In genomic region chr20:61252601-61253263, GRCh38 we compare ENCODE assay signal across 9 cellular contexts. TPM values are rescaled to one million over a fixed set of nuclear protein-coding genes. Genes with fewer than 3 reads are reported as not detected.
DNase-seq lines count a peak whose midpoint lies in the region; ATAC-seq and TF ChIP-seq lines count a peak whose summit lies in the region.
"Had no signal": no experiment of that assay in that cellular context is flagged by ENCODE, and none has a peak within 500 bp of the region (broad histone marks: within the 10 kb centered on the region; RNA-seq: fewer than 3 reads in every experiment).

No MANE protein-coding gene starts in this region.

- intact Hi-C loops in dorsolateral prefrontal cortex (cut with DNase I), result loop anchor here in 1 of 2 donors (10.0 kb wide), 1 partner anchor 1198 kb away; no protein-coding TSS in a partner anchor
- intact Hi-C loops in vagina (cut with DNase I), result no loop called here

- no peak overlapping the region for H3K27ac Mint-ChIP-seq in stimulated activated naive CD8-positive, alpha-beta T cell treated with anti-CD3 and anti-CD28 coated beads, Interleukin-15, amount 100 ng/mL, for 72 hours
- no peak overlapping the region for H3K27ac Mint-ChIP-seq in immature natural killer cell

- no peaks in the 10 kb centered on the region for H3K36me3 ChIP-seq in vagina

- no peak for DNase-seq in stimulated activated naive CD8-positive, alpha-beta T cell treated with anti-CD3 and anti-CD28 coated beads, Interleukin-15, amount 100 ng/mL, for 72 hours
- DNase-seq in stimulated activated naive CD8-positive, alpha-beta T cell treated with anti-CD3 and anti-CD28 coated beads, Interleukin-15, Interleukin-2, amounts not matched to agents 100 U/mL and 50 U/mL, for 24 hours, result no peak
- DNase-seq in dorsolateral prefrontal cortex (peak in 2 of 10 donors; percentile 14 to 29), left kidney (ENCODE audit: low read depth, low spot score) (peak; percentile 58), vagina (ENCODE audit: extremely low spot score in 2 of 2) (no peak), immature natural killer cell (no peak), SKM-1 treated with dmso at 0.1 percent for 144 hours (lab: John Stamatoyannopoulos, UW; ENCODE audit: unreplicated experiment) (no peak)
- DNase-seq: DND-41 had no signal

- H3K27me3 Mint-ChIP-seq in stimulated activated naive CD8-positive, alpha-beta T cell treated with anti-CD3 and anti-CD28 coated beads, Interleukin-15, amount 100 ng/mL, for 72 hours, result peaks cover 79% of the 10 kb centered on the region
- peaks cover 8 to 25% (median 20%) of the 10 kb centered on the region in 3 donors for H3K27me3 Mint-ChIP-seq in immature natural killer cell (ENCODE audit: low read depth in 3 of 3)

- H3K9me3 ChIP-seq in vagina, result no peaks in the 10 kb centered on the region

- H3K27me3 ChIP-seq in dorsolateral prefrontal cortex (peaks cover 0 to 39% (median 5%) of the 10 kb centered on the region in 45 donors), vagina (peaks cover 28% of the 10 kb centered on the region)

- peaks cover 7% of the 10 kb centered on the region for H3K4me1 ChIP-seq in vagina

- H3K4me3 ChIP-seq in dorsolateral prefrontal cortex (peak overlapping the region in 58 of 59 donors; percentile 26 to 74 (median 60)), vagina (peak overlapping the region; percentile 32 to 52)

- TF ChIP-seq CTCF in dorsolateral prefrontal cortex (IDR thresholded peaks at IDR 0.05 in 54 of 56, conservative IDR thresholded peaks at IDR 0.05 in 2 of 56; ENCODE audit: low read depth in 1 of 56, partially characterized antibody in 56 of 56) (peak in 3 of 56 donors; percentile 4 to 18 (median 8)), vagina (IDR thresholded peaks at IDR 0.05) (no peak)

- H3K27ac ChIP-seq in dorsolateral prefrontal cortex (peak overlapping the region in 15 of 59 donors; percentile 1 to 79 (median 57)), vagina (no peak overlapping the region)

- no peaks in the 10 kb centered on the region for H3K4me1 Mint-ChIP-seq in stimulated activated naive CD8-positive, alpha-beta T cell treated with anti-CD3 and anti-CD28 coated beads, Interleukin-15, amount 100 ng/mL, for 72 hours
- peaks cover 0 to 8% of the 10 kb centered on the region in 2 donors for H3K4me1 Mint-ChIP-seq in immature natural killer cell

- no peak for TF ChIP-seq POLR2A in vagina (IDR thresholded peaks at IDR 0.05)

- ATAC-seq in stimulated activated naive CD8-positive, alpha-beta T cell treated with anti-CD3 and anti-CD28 coated beads, Interleukin-15, amount 100 ng/mL, for 72 hours, result peak; percentile 62
- ATAC-seq in stimulated activated naive CD8-positive, alpha-beta T cell treated with anti-CD3 and anti-CD28 coated beads, Interleukin-15, Interleukin-2, amounts not matched to agents 100 U/mL and 50 U/mL, for 24 hours, result no peak
- no peak for ATAC-seq in GM18907 (IDR thresholded peaks at IDR 0.05; ENCODE audit: unreplicated experiment)

- H3K36me3 Mint-ChIP-seq in immature natural killer cell, result peaks cover 0 to 3% (median 0%) of the 10 kb centered on the region in 3 donors

- no peaks in the 10 kb centered on the region for H3K9me3 Mint-ChIP-seq in stimulated activated naive CD8-positive, alpha-beta T cell treated with anti-CD3 and anti-CD28 coated beads, Interleukin-15, amount 100 ng/mL, for 72 hours
- H3K9me3 Mint-ChIP-seq in immature natural killer cell, result no peaks in the 10 kb centered on the region

- no peak overlapping the region for H3K4me3 Mint-ChIP-seq in stimulated activated naive CD8-positive, alpha-beta T cell treated with anti-CD3 and anti-CD28 coated beads, Interleukin-15, amount 100 ng/mL, for 72 hours
- no peak overlapping the region for H3K4me3 Mint-ChIP-seq in immature natural killer cell

RNA-seq across cellular contexts. Expression of gene CDH4, which starts 0.7 kb away (rescaled TPM):
- total RNA-seq in dorsolateral prefrontal cortex, result 10 to 100 TPM in 118 of 120 experiments, 1 to 10 TPM in 2; 8.2 to 30.8 (median 16.7) TPM
- total RNA-seq in vagina, result 0.25 TPM
- not detected for polyA plus RNA-seq in immature natural killer cell
